ENCODE assay signal across 8 cellular contexts in the genomic region with DNA sequence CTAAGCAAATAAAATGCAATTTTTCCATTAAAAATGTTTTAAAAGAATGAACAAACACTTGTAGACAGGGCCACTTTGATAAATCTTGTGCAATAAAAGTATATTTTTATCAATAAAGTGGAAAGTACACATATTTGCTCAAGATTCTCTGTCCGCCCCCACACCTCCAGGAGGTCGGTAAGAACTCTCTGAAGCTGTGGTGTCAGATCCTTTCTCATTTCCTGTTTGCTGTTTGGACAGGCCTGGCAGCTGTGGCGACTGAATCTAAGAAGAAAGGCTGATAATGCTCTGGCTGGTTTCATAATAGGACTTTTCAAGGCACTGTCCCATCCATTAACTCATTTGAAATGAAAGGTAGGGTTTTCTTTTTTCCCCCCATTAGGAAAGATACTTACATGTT. TPM values are rescaled to one million over a fixed set of nuclear protein-coding genes. Genes with fewer than 3 reads are reported as not detected.
DNase-seq lines count a peak whose midpoint lies in the region; ATAC-seq, FAIRE-seq and TF ChIP-seq lines count a peak whose summit lies in the region.

No MANE protein-coding gene starts in this region.

- H3K79me2 ChIP-seq in K562 (ENCODE audit: control insufficient read depth, insufficient read depth, low read length) (no peaks in the 10 kb centered on the region), neural progenitor cell (ENCODE audit: low read depth) (no peaks in the 10 kb centered on the region)

- H3F3A ChIP-seq in neural progenitor cell (ENCODE audit: low read depth), result peaks cover 46% of the 10 kb centered on the region

- H2AFZ ChIP-seq in K562 (ENCODE audit: low read depth, low read length) (no peak overlapping the region), neural progenitor cell (replicated peaks) (no peak overlapping the region)

- in situ Hi-C loops in K562 (cut with MboI), result no loop called here

- TF ChIP-seq RAD21 in K562 (CRISPR knock-in tag; conservative IDR thresholded peaks at IDR 0.05 in 1 of 2, IDR thresholded peaks at IDR 0.05 in 1 of 2), result no peak

- intact Hi-C loops in K562 (cut with micrococcal nuclease), result loop anchor here (10.0 kb wide), 1 partner anchor 1176 kb away; no protein-coding TSS in a partner anchor

- POLR2A ChIA-PET in K562 (lab: Yijun Ruan, JAX), result interaction anchor here (0.6 kb wide), 1 partner anchor 124 kb away, joined by 3 read pairs; no protein-coding TSS in a partner anchor

- TF ChIP-seq POLR2A in K562 (conservative IDR thresholded peaks at IDR 0.05), result no peak

- DNase-seq in T-helper 2 cell treated with Interferon-gamma antibody and Interleukin-4, amounts not matched to agents 5 μg/mL and 100 μg/mL, for 36 hours (ENCODE audit: low spot score), result peak; percentile 11
- no peak for DNase-seq in T-helper 2 cell
- peak; percentile 94 for DNase-seq in NCI-H146 (lab: John Stamatoyannopoulos, UW)
- DNase-seq in K562 (ENCODE audit: extremely low read depth in 1 of 4, low spot score in 3 of 4), result peak in 2 of 4 experiments; percentile 14 to 28
- DNase-seq in neural progenitor cell (ENCODE audit: low spot score), result peak; percentile 23
- no peak for DNase-seq in AG08395 (ENCODE audit: low spot score)
- DNase-seq in AG20443 (ENCODE audit: low spot score), result no peak

- no peak overlapping the region for H3K27ac Mint-ChIP-seq in T-helper 2 cell treated with Interferon-gamma antibody and Interleukin-4, amounts not matched to agents 5 μg/mL and 100 μg/mL, for 36 hours
- peak overlapping the region; percentile 97 for H3K27ac Mint-ChIP-seq in neural progenitor cell

- H3K36me3 Mint-ChIP-seq in T-helper 2 cell treated with Interferon-gamma antibody and Interleukin-4, amounts not matched to agents 5 μg/mL and 100 μg/mL, for 36 hours (ENCODE audit: low read depth), result no peaks in the 10 kb centered on the region
- peaks cover 11% of the 10 kb centered on the region for H3K36me3 Mint-ChIP-seq in neural progenitor cell

- H3K4me3 Mint-ChIP-seq in T-helper 2 cell treated with Interferon-gamma antibody and Interleukin-4, amounts not matched to agents 5 μg/mL and 100 μg/mL, for 36 hours, result no peak overlapping the region
- peak overlapping the region; percentile 76 for H3K4me3 Mint-ChIP-seq in neural progenitor cell

- TF ChIP-seq CTCF in K562 (IDR thresholded peaks at IDR 0.05 in 2 of 3, conservative IDR thresholded peaks at IDR 0.05 in 1 of 3; ENCODE audit: insufficient read depth in 2 of 3, low read depth in 1 of 3, low read length in 3 of 3) (no peak), neural progenitor cell (IDR thresholded peaks at IDR 0.05) (no peak)

- H3K4me2 ChIP-seq in K562 (ENCODE audit: insufficient read depth, low read length), result no peak overlapping the region
- peak overlapping the region; percentile 52 for H3K4me2 ChIP-seq in neural progenitor cell

- no peak overlapping the region for H3K27ac ChIP-seq in K562 (ENCODE audit: extremely low read depth, low read depth, low read length)
- peak overlapping the region; percentile 69 for H3K27ac ChIP-seq in neural progenitor cell

- no peaks in the 10 kb centered on the region for H3K4me1 ChIP-seq in K562 (replicated peaks in 1 of 2; ENCODE audit: control insufficient read depth in 2 of 2, insufficient read depth in 2 of 2, low read length in 2 of 2)
- peaks cover 54% of the 10 kb centered on the region for H3K4me1 ChIP-seq in neural progenitor cell

- 3% methylated on average over 3 of the region's 3 CpGs for WGBS in K562 (ENCODE audit: insufficient coverage, low coverage, missing lambda C conversion rate)

- no peak for TF ChIP-seq EP300 in K562 (IDR thresholded peaks at IDR 0.05; ENCODE audit: low read length)

- no TSS peak for BruUV-seq in K562 (replicated peaks; lab: Mats Ljungman, UMichigan)

- H3K4me1 Mint-ChIP-seq in T-helper 2 cell treated with Interferon-gamma antibody and Interleukin-4, amounts not matched to agents 5 μg/mL and 100 μg/mL, for 36 hours (ENCODE audit: low read depth), result peaks cover 13% of the 10 kb centered on the region
- H3K4me1 Mint-ChIP-seq in neural progenitor cell, result peaks cover 75% of the 10 kb centered on the region

- H3K9me3 Mint-ChIP-seq in T-helper 2 cell treated with Interferon-gamma antibody and Interleukin-4, amounts not matched to agents 5 μg/mL and 100 μg/mL, for 36 hours, result no peaks in the 10 kb centered on the region
- peaks cover 7% of the 10 kb centered on the region for H3K9me3 Mint-ChIP-seq in neural progenitor cell

- H3K4me3 ChIP-seq in K562 (no peak overlapping the region), neural progenitor cell (no peak overlapping the region)

- CTCF ChIA-PET in K562 (lab: Yijun Ruan, JAX; ENCODE audit: low intra/inter-chr PET ratio), result no interaction called here

- H4K20me1 ChIP-seq in K562 (replicated peaks; ENCODE audit: control insufficient read depth, insufficient read depth, low read length) (no peaks in the 10 kb centered on the region), neural progenitor cell (ENCODE audit: low read depth) (no peaks in the 10 kb centered on the region)

- no peaks in the 10 kb centered on the region for H3K36me3 ChIP-seq in K562 (ENCODE audit: control insufficient read depth, insufficient read depth, low read length)
- H3K36me3 ChIP-seq in neural progenitor cell, result no peaks in the 10 kb centered on the region

- H3K9me1 ChIP-seq in K562 (ENCODE audit: control insufficient read depth, insufficient read depth, low read length), result no peaks in the 10 kb centered on the region

- H3K9me3 ChIP-seq in K562 (replicated peaks; ENCODE audit: control insufficient read depth, insufficient read depth, low read depth, low read length) (no peaks in the 10 kb centered on the region), neural progenitor cell (ENCODE audit: low read depth) (no peaks in the 10 kb centered on the region)

- ATAC-seq in HG02973 (IDR thresholded peaks at IDR 0.05; ENCODE audit: unreplicated experiment), result peak; percentile 97
- ATAC-seq in K562, result peak; percentile 51; the same call in 1 of the 3 replicates

- peaks cover 3 to 9% of the 10 kb centered on the region in 2 experiments; a peak in 3 of 5 replicates for H3K27me3 ChIP-seq in K562 (ENCODE audit: control insufficient read depth in 2 of 2, insufficient read depth in 2 of 2, low read length in 2 of 2)
- H3K27me3 ChIP-seq in neural progenitor cell, result no peaks in the 10 kb centered on the region

- peaks cover 2% of the 10 kb centered on the region for H3K27me3 Mint-ChIP-seq in T-helper 2 cell treated with Interferon-gamma antibody and Interleukin-4, amounts not matched to agents 5 μg/mL and 100 μg/mL, for 36 hours (ENCODE audit: low read depth)
- no peaks in the 10 kb centered on the region for H3K27me3 Mint-ChIP-seq in neural progenitor cell (ENCODE audit: insufficient read depth, low read depth)

- no peak for FAIRE-seq in K562 (lab: Jason Lieb, UNC)

- H3K9ac ChIP-seq in K562 (ENCODE audit: insufficient read depth in 1 of 2, low read depth in 2 of 2, low read length in 2 of 2) (no peak overlapping the region), neural progenitor cell (no peak overlapping the region)

TF ChIP-seq in K562, 482 proteins besides CTCF, POLR2A, EP300 and RAD21 (continues in another document):
- TF ChIP-seq SRSF7 (optimal IDR thresholded peaks at IDR 0.05; ENCODE audit: low read depth, low read length) (no peak), CEBPB (tag; IDR thresholded peaks at IDR 0.05) (no peak), RBM15 (IDR thresholded peaks at IDR 0.05; ENCODE audit: insufficient read depth, low read length) (no peak)

RNA-seq across cellular contexts. Expression of a gene that starts 15.3 kb away (rescaled TPM):
- not detected in 2 replicates for total RNA-seq in K562 (2011; cell fraction: chromatin; rRNA removed; ENCODE audit: low replicate concordance)
- not detected in 2 replicates for total RNA-seq in K562 (2011; cell fraction: nucleolus; rRNA removed)
- total RNA-seq in K562 (2011; cell fraction: nucleoplasm; rRNA removed), result not detected in 2 replicates
- not detected in 2 replicates for total RNA-seq in K562 (2014; rRNA removed)
- total RNA-seq in K562 (2014; rRNA removed; fragmentation: Illumina TruSeq; extraction: Trizol), result not detected in 2 replicates
- 0.07 and 0.08 TPM in 2 replicates for total RNA-seq in K562 (2015; rRNA removed; fragmentation: Illumina TruSeq; extraction: Trizol)
- not detected in 2 replicates for total RNA-seq in K562 (2021)
- polyA plus RNA-seq in K562 (2011; rRNA removed), result 0.03 TPM in 1 of 2 replicates, not detected in the other
- polyA plus RNA-seq in K562 (2011; cell fraction: cytosol; rRNA removed), result not detected in 2 replicates
- not detected in 2 replicates for polyA plus RNA-seq in K562 (2011; cell fraction: nucleus; rRNA removed)
- polyA plus RNA-seq in K562 (2012), result 0.07 TPM in 1 of 2 replicates, not detected in the other
- polyA plus RNA-seq in K562 (2014; fragmentation: Illumina TruSeq; extraction: Trizol), result not detected in 2 replicates
- not detected for polyA plus RNA-seq in K562 (2014; fragmentation: Nextera tagmentation; extraction: Ambion mirVana)
- not detected in 2 replicates for polyA plus RNA-seq in K562 (2014; rRNA removed)
- polyA minus RNA-seq in K562 (2011; rRNA and poly(A)+ RNA removed), result not detected in 2 replicates
- polyA minus RNA-seq in K562 (2011; cell fraction: cytosol; rRNA and poly(A)+ RNA removed), result not detected in 2 replicates
- polyA minus RNA-seq in K562 (2011; cell fraction: nucleus; rRNA and poly(A)+ RNA removed), result not detected in 2 replicates
- total RNA-seq in neural progenitor cell (ENCODE audit: low replicate concordance), result not detected in 2 replicates

RNA-seq across cellular contexts. Expression of a gene that starts 35.6 kb away (rescaled TPM):
- 26.9 and 76.6 TPM in 2 replicates for total RNA-seq in K562 (2011; cell fraction: chromatin; rRNA removed; ENCODE audit: low replicate concordance)
- total RNA-seq in K562 (2011; cell fraction: nucleolus; rRNA removed), result 18.2 and 21.1 TPM in 2 replicates
- total RNA-seq in K562 (2011; cell fraction: nucleoplasm; rRNA removed), result 48.1 and 70.0 TPM in 2 replicates
- total RNA-seq in K562 (2014; rRNA removed) (15.8 and 15.9 TPM in 2 replicates), K562 (2014; rRNA removed; fragmentation: Illumina TruSeq; extraction: Trizol) (21.4 and 21.9 TPM in 2 replicates), K562 (2015; rRNA removed; fragmentation: Illumina TruSeq; extraction: Trizol) (23.8 and 29.3 TPM in 2 replicates), K562 (2021) (14.6 and 16.7 TPM in 2 replicates), neural progenitor cell (ENCODE audit: low replicate concordance) (123 and 190 TPM in 2 replicates)
- polyA plus RNA-seq in K562 (2011; rRNA removed) (13.0 and 30.1 TPM in 2 replicates), K562 (2014; fragmentation: Illumina TruSeq; extraction: Trizol) (19.4 and 23.7 TPM in 2 replicates), K562 (2014; fragmentation: Nextera tagmentation; extraction: Ambion mirVana) (10 to 100 TPM in 1 of 2 experiments, 1 to 10 TPM in 1; 8.5 to 10.4 TPM), K562 (2014; rRNA removed) (21.5 and 25.1 TPM in 2 replicates)
- polyA plus RNA-seq in K562 (2011; cell fraction: cytosol; rRNA removed), result 7.5 and 8.6 TPM in 2 replicates
- 22.3 and 43.1 TPM in 2 replicates for polyA plus RNA-seq in K562 (2011; cell fraction: nucleus; rRNA removed)
- 13.0 and 16.1 TPM in 2 replicates for polyA plus RNA-seq in K562 (2012)
- 6.0 and 18.4 TPM in 2 replicates for polyA minus RNA-seq in K562 (2011; rRNA and poly(A)+ RNA removed)
- 3.2 and 10.2 TPM in 2 replicates for polyA minus RNA-seq in K562 (2011; cell fraction: cytosol; rRNA and poly(A)+ RNA removed)
- 9.7 and 24.1 TPM in 2 replicates for polyA minus RNA-seq in K562 (2011; cell fraction: nucleus; rRNA and poly(A)+ RNA removed)

Comparison
In these comparisons a context has a peak if more than half of its experiments do, and no peak if none do; other contexts are left out.
1. DNase-seq: peak in T-helper 2 cell treated with Interferon-gamma antibody and Interleukin-4, amounts not matched to agents 5 μg/mL and 100 μg/mL, for 36 hours (single experiment), NCI-H146 (single experiment) and neural progenitor cell (single experiment); none in T-helper 2 cell (0 of 5), AG08395 (single experiment) and AG20443 (single experiment).